8 cellular contexts compared by ENCODE assay signal in the genomic region with DNA sequence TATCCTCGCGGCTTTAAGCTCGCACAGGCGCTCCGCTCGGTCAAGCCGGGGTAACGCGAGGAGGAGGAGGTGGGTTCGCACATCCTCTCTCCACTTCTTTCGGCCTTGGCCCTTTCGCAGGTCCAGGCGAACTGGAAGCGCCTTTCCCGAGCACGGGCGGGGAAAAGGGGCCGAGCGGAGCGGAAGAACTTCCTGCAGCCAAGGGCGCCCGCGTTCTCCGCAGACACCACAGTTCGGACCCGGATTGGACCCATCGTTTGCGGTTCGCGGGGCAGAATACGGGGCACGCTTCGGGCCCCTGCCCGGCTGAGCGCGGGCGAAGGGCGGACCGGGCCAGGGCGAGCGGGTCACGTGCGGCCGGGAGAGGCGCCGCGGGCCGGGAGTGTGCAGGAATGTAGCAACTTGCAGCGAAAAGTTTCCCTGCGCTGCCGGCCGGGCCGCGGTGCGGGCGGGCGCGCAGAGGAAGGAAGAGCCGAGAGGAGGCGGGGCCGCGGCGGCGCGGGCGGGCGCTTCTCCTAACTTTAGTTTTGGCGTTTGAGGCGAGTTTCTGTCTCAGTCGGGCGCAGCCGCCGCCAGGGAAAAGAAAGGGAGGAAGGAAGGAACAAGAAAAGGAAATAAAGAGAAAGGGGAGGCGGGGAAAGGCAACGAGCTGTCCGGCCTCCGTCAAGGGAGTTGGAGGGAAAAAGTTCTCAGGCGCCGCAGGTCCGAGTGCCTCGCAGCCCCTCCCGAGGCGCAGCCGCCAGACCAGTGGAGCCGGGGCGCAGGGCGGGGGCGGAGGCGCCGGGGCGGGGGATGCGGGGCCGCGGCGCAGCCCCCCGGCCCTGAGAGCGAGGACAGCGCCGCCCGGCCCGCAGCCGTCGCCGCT. TPM values are rescaled to one million over a fixed set of nuclear protein-coding genes. Genes with fewer than 3 reads are reported as not detected.
DNase-seq lines count a peak whose midpoint lies in the region; ATAC-seq and TF ChIP-seq lines count a peak whose summit lies in the region.

A gene (plus strand): TSS at position 552 of the 865 bp plus-strand sequence. CDS start 402 bp downstream, outside the sequence.

- peaks cover 36% of the 10 kb centered on the region for H3F3A ChIP-seq in GM23248 (ENCODE audit: insufficient read depth)

- peak within 1 kb of the TSS; percentile 92 for H3K27ac ChIP-seq in GM23248
- no peak within 1 kb of the TSS for H3K27ac ChIP-seq in KMS-11
- H3K27ac ChIP-seq in spleen, result peak within 1 kb of the TSS; percentile 30 to 90 (median 87)

- peak; percentile 72 to 74 for ATAC-seq in activated CD4-positive, CD25-positive, alpha-beta regulatory T cell treated with anti-CD3 and anti-CD28 coated beads, Interleukin-2, amount 50 U/mL, for 24 hours

- H3K9me3 ChIP-seq in GM23248 (ENCODE audit: low read depth), result no peaks in the 10 kb centered on the region
- no peaks in the 10 kb centered on the region for H3K9me3 ChIP-seq in spleen

- intact Hi-C loops in spleen (cut with DNase I; ENCODE audit: low total_unique reads), result no loop called here

- no peak for TF ChIP-seq POLR2A in spleen (IDR thresholded peaks at IDR 0.05)

- peak within 1 kb of the TSS; percentile 84 for H3K4me3 ChIP-seq in GM23248
- H3K4me3 ChIP-seq in KMS-11 (IDR thresholded peaks at IDR 0.05; ENCODE audit: insufficient read depth, low read depth, low read length), result no peak within 1 kb of the TSS
- H3K4me3 ChIP-seq in spleen, result peak within 1 kb of the TSS; percentile 57 to 91 (median 68)

- H2AFZ ChIP-seq in GM23248, result peak within 1 kb of the TSS; percentile 95
- H2AFZ ChIP-seq in KMS-11 (ENCODE audit: low read depth), result peak within 1 kb of the TSS; percentile 92

- H3K27me3 ChIP-seq in GM23248 (replicated peaks; ENCODE audit: insufficient read depth) (no peaks in the 10 kb centered on the region), KMS-11 (ENCODE audit: insufficient read depth, low read depth) (no peaks in the 10 kb centered on the region), spleen (replicated peaks in 1 of 7) (peaks cover 0 to 89% (median 36%) of the 10 kb centered on the region in 7 donors)

- H3K36me3 ChIP-seq in GM23248 (ENCODE audit: low read depth) (peaks cover 5% of the 10 kb centered on the region; the same call in 1 of the 2 replicates), KMS-11 (ENCODE audit: insufficient read depth) (no peaks in the 10 kb centered on the region), spleen (no peaks in the 10 kb centered on the region)

- DNase-seq in EL, result peak; percentile 94
- DNase-seq in GM23248, result peak; percentile 95
- peak; percentile 56 for DNase-seq in central memory CD4-positive, alpha-beta T cell
- DNase-seq in islet precursor cell, result peak; percentile 96
- peak; percentile 91 for DNase-seq in spleen
- no peak for DNase-seq in OCI-M2 (lab: John Stamatoyannopoulos, UW; ENCODE audit: unreplicated experiment)

- TF ChIP-seq CTCF in KMS-11 (conservative IDR thresholded peaks at IDR 0.05; ENCODE audit: low read depth, low read length) (no peak), spleen (IDR thresholded peaks at IDR 0.05 in 8 of 11, conservative IDR thresholded peaks at IDR 0.05 in 3 of 11) (no peak)

- in situ Hi-C loops in GM23248 (cut with MboI), result no loop called here

- H3K4me1 ChIP-seq in GM23248 (ENCODE audit: insufficient read depth) (peaks cover 24% of the 10 kb centered on the region), KMS-11 (ENCODE audit: low read depth, poor library complexity, severe bottlenecking) (no peaks in the 10 kb centered on the region), spleen (peaks cover 3 to 37% (median 19%) of the 10 kb centered on the region in 6 donors)

- H3K79me2 ChIP-seq in GM23248 (ENCODE audit: insufficient read depth) (peaks cover 61% of the 10 kb centered on the region), KMS-11 (ENCODE audit: insufficient read depth, low read depth) (no peaks in the 10 kb centered on the region)

- H3K9ac ChIP-seq in GM23248 (peak within 1 kb of the TSS; percentile 92), KMS-11 (peak within 1 kb of the TSS; percentile 50; the same call in 1 of the 2 replicates)

- H3K4me2 ChIP-seq in GM23248 (ENCODE audit: unreplicated experiment) (peak within 1 kb of the TSS; percentile 88), KMS-11 (peak within 1 kb of the TSS; percentile 67)

- 1 to 2% methylated on average over 58 to 85 of the region's 104 CpGs for WGBS in GM23248 (ENCODE audit: low coverage in 1 of 2, low lambda C conversion rate in 2 of 2, missing lambda C conversion rate in 2 of 2), 2 experiments
- 0 to 1% (median 1%) methylated on average over 70 to 104 of the region's 104 CpGs for WGBS in spleen, 5 donors

- H3K9me2 ChIP-seq in GM23248 (ENCODE audit: insufficient read depth), result no peaks in the 10 kb centered on the region

- H4K20me1 ChIP-seq in GM23248 (ENCODE audit: insufficient read depth) (no peaks in the 10 kb centered on the region), KMS-11 (ENCODE audit: insufficient read depth) (no peaks in the 10 kb centered on the region)

RNA-seq across cellular contexts. Expression of the gene that starts here (rescaled TPM):
- 118 and 136 TPM in 2 replicates for total RNA-seq in GM23248 (2014; rRNA removed; shearing (Covaris generic))
- polyA plus RNA-seq in GM23248 (2016; fragmentation: Nextera tagmentation; extraction: Ambion mirVana) (11.0 and 11.9 TPM in 2 replicates), spleen (1 to 10 TPM; 4.9 to 9.0 (median 6.0) TPM)
- total RNA-seq in spleen, result 10 to 100 TPM; 29.8 to 37.3 (median 34.4) TPM
